14 cellular contexts compared by ENCODE assay signal in genomic region chr9:89839952-89840351, GRCh38.
A peak's percentile ranks its signal among the peaks of the same experiment; 100 is the strongest.
DNase-seq lines count a peak whose midpoint lies in the region; ATAC-seq and TF ChIP-seq lines count a peak whose summit lies in the region.
"Had no signal": no experiment of that assay in that cellular context is flagged by ENCODE, and none has a peak within 500 bp of the region (broad histone marks: within the 10 kb centered on the region; RNA-seq: fewer than 3 reads in every experiment).

No MANE protein-coding gene starts in this region.

- no peaks in the 10 kb centered on the region for H3K36me3 Mint-ChIP-seq in nephron (ENCODE audit: low read depth)

- no peak for TF ChIP-seq POLR2A in Peyer's patch (IDR thresholded peaks at IDR 0.05)

- peaks cover 47% of the 10 kb centered on the region for H3K4me1 Mint-ChIP-seq in nephron

- H3K4me3 Mint-ChIP-seq in nephron: no peak overlapping the region

- DNase-seq in Right ventricle myocardium superior (no peak), left ventricle myocardium inferior (no peak), left cardiac atrium (no peak), Peyer's patch (no peak), NCI-H226 (no peak), H4 (ENCODE audit: low spot score) (no peak)
- DNase-seq: C1 segment of cervical spinal cord, GF-D8, GOT3, NCI-H345, NCI-H748 treated with DMSO at 0.1 percent for 48 hours, PC-9 had no signal

- no peaks in the 10 kb centered on the region for H3K9me3 ChIP-seq in left ventricle myocardium inferior (replicated peaks)
- no peaks in the 10 kb centered on the region for H3K9me3 ChIP-seq in Peyer's patch
- H3K9me3 ChIP-seq: A549 had no signal

- H3K27me3 Mint-ChIP-seq in nephron (ENCODE audit: low read depth): peaks cover 34% of the 10 kb centered on the region

- no peak overlapping the region for H3K4me3 ChIP-seq in left ventricle myocardium inferior
- H3K4me3 ChIP-seq in Peyer's patch: no peak overlapping the region
- H3K4me3 ChIP-seq: A549, PC-9 had no signal

- H3K27ac Mint-ChIP-seq in nephron: peak overlapping the region in 2 of 3 experiments; percentile 50

- no peaks in the 10 kb centered on the region for H3K9me3 Mint-ChIP-seq in nephron

- no peaks in the 10 kb centered on the region for H3K27me3 ChIP-seq in left ventricle myocardium inferior (ENCODE audit: low read depth)
- H3K27me3 ChIP-seq in Peyer's patch: no peaks in the 10 kb centered on the region

- no peaks in the 10 kb centered on the region for H3K36me3 ChIP-seq in left ventricle myocardium inferior
- H3K36me3 ChIP-seq in Peyer's patch: no peaks in the 10 kb centered on the region

- no peak overlapping the region for H3K27ac ChIP-seq in left ventricle myocardium inferior (replicated peaks)
- peak overlapping the region in 1 of 4 donors; percentile 25 for H3K27ac ChIP-seq in Peyer's patch
- H3K27ac ChIP-seq: A549, PC-9 had no signal

- ATAC-seq in Right ventricle myocardium superior (ENCODE audit: poor library complexity) (peak; percentile 18), left cardiac atrium (peak; percentile 19 to 28)
- ATAC-seq: A549 had no signal

- TF ChIP-seq CTCF in left ventricle myocardium inferior (IDR thresholded peaks at IDR 0.05; ENCODE audit: borderline replicate concordance) (no peak), nephron (IDR thresholded peaks at IDR 0.05; ENCODE audit: unreplicated experiment in 3 of 3) (no peak), Peyer's patch (IDR thresholded peaks at IDR 0.05) (no peak)

- intact Hi-C loops in Right ventricle myocardium superior (cut with DNase I): no loop called here
- intact Hi-C loops in left ventricle myocardium inferior (cut with micrococcal nuclease): no loop called here
- intact Hi-C loops in left cardiac atrium (cut with DNase I): no loop called here

- H3K4me1 ChIP-seq in left ventricle myocardium inferior (peaks cover 24% of the 10 kb centered on the region), Peyer's patch (peaks cover 0 to 6% (median 0%) of the 10 kb centered on the region in 4 donors)
- H3K4me1 ChIP-seq: A549 had no signal
